In the genomic region with DNA sequence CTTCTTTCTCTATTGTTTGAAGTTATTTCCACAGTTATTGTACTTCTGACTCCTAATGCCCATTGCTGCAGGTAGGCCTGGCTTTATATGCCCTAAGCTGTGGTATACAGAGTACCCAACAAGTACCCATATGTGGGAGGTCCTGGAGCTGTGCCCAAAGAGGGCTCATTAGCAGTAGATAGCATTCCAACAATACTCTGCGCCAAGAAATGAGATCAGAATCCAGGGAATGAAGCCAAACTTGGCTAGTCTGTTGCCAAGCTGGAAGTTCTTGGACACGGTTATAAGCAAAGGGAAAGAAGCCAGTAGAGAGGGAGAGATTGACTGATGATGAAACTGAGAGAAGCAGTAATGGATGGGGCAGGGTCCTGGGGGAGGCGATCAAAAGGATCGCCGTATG, we compare ENCODE assay signal across 9 cellular contexts. TPM values are rescaled to one million over a fixed set of nuclear protein-coding genes. Genes with fewer than 3 reads are reported as not detected.
A peak's percentile ranks its signal among the peaks of the same experiment; 100 is the strongest.
DNase-seq lines count a peak whose midpoint lies in the region; ATAC-seq lines count a peak whose summit lies in the region.
"Had no signal": no experiment of that assay in that cellular context is flagged by ENCODE, and none has a peak within 500 bp of the region (broad histone marks: within the 10 kb centered on the region; RNA-seq: fewer than 3 reads in every experiment).

No MANE protein-coding gene starts in this region.

- intact Hi-C loops in Right ventricle myocardium inferior (cut with DNase I) = no loop called here

- peaks cover 13% of the 10 kb centered on the region for H3K27me3 Mint-ChIP-seq in T-helper 17 cell

- H3K4me1 Mint-ChIP-seq in T-helper 17 cell = no peaks in the 10 kb centered on the region

- peak overlapping the region; percentile 13 for H3K4me3 Mint-ChIP-seq in T-helper 17 cell

- no peak overlapping the region for H3K27ac Mint-ChIP-seq in T-helper 17 cell

- DNase-seq in G401 (ENCODE audit: low spot score) (peak; percentile 92), T-helper 17 cell (no peak), Right ventricle myocardium inferior (ENCODE audit: missing footprints) (peak; percentile 84), pulmonary artery endothelial cell (ENCODE audit: low read depth, low spot score) (peak; percentile 47)
- no peak for DNase-seq in activated CD4-positive, CD25-positive, alpha-beta regulatory T cell treated with anti-CD3 and anti-CD28 coated beads, Interleukin-2, amount 50 U/mL, for 72 hours
- DNase-seq: NCI-H146 had no signal

- no peaks in the 10 kb centered on the region for H3K9me3 ChIP-seq in T-helper 17 cell (ENCODE audit: control insufficient read depth, low read length, poor library complexity, severe bottlenecking)

- no peaks in the 10 kb centered on the region for H3K36me3 Mint-ChIP-seq in T-helper 17 cell (ENCODE audit: low read depth)

- no peak for ATAC-seq in T-helper 17 cell
- ATAC-seq in Right ventricle myocardium inferior = peak; percentile 98
- ATAC-seq in GM21786 (IDR thresholded peaks at IDR 0.05; ENCODE audit: unreplicated experiment) = no peak
- ATAC-seq in GM19467 (IDR thresholded peaks at IDR 0.05; ENCODE audit: unreplicated experiment) = no peak
- no peak for ATAC-seq in HG02588 (IDR thresholded peaks at IDR 0.05; ENCODE audit: unreplicated experiment)

- in situ Hi-C loops in G401 (cut with HindIII; ENCODE audit: low sequenced_read_pairs) = no loop called here

RNA-seq across cellular contexts. Expression of a gene that starts 29.7 kb away (rescaled TPM):
- total RNA-seq in G401 (2014; rRNA removed; shearing (Covaris generic)) = 247 and 301 TPM in 2 replicates
- total RNA-seq in T-helper 17 cell (10 to 100 TPM in 1 of 2 donors, 1 to 10 TPM in 1; 9.2 to 16.1 TPM), Right ventricle myocardium inferior (3.0 TPM), pulmonary artery endothelial cell (0.13 and 0.71 TPM in 2 replicates)

Comparison
In these comparisons a context has a peak if more than half of its experiments do, and no peak if none do; other contexts are left out.
1. DNase-seq: peak in G401 (single experiment), Right ventricle myocardium inferior (single experiment) and pulmonary artery endothelial cell (single experiment); none in T-helper 17 cell (0 of 3) and activated CD4-positive, CD25-positive, alpha-beta regulatory T cell treated with anti-CD3 and anti-CD28 coated beads, Interleukin-2, amount 50 U/mL, for 72 hours (single experiment).
2. RNA of a gene that starts 29.7 kb away (total RNA-seq): 247 to 301 TPM in G401; 9.2 to 16.1 TPM in T-helper 17 cell, 3.0 TPM in Right ventricle myocardium inferior (single experiment) and 0.13 to 0.71 TPM in pulmonary artery endothelial cell; every median in the first group is over 10 times any median in the second.